Comparison of ENCODE assay signal across 12 cellular contexts in the genomic region with DNA sequence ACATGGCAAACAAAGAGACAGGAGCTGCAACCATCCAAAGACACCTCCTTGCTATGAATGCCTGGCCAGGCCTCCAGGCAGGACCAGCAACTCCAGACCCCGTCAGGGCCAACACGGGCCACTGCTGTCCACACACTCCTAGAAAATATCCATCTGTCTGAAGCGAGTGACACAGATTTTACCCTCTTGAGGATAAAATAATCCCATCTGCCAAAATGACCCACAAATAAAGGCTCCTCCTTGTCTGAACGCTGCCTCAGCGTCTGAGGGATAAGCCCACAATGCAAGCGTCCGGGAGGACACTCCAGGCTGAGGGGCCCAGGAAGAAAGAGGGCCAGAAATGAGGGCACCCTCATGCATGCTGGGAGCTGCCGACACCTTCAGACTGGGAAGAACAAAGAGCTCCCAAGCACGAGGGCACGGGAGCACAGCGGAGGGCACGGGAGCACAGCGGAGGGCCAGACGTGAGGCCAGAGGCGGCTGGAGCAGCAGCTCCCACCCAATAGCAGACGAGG.
DNase-seq lines count a peak whose midpoint lies in the region; ATAC-seq and TF ChIP-seq lines count a peak whose summit lies in the region.
"Had no signal": no experiment of that assay in that cellular context is flagged by ENCODE, and none has a peak within 500 bp of the region (broad histone marks: within the 10 kb centered on the region; RNA-seq: fewer than 3 reads in every experiment).

No MANE protein-coding gene starts in this region.

- TF ChIP-seq CTCF in H9 (conservative IDR thresholded peaks at IDR 0.05) = no peak
- no peak for TF ChIP-seq CTCF in VCaP (conservative IDR thresholded peaks at IDR 0.05)

- H3K79me2 ChIP-seq in H9 (ENCODE audit: insufficient read depth, low read length) = peaks cover 59% of the 10 kb centered on the region; the same call in 1 of the 2 replicates

- no peak for DNase-seq in H9
- DNase-seq in left cardiac atrium = no peak
- no peak for DNase-seq in sciatic nerve (ENCODE audit: low spot score)
- no peak for DNase-seq in mesenteric fat pad (ENCODE audit: low spot score)
- no peak for DNase-seq in cerebellar nuclear complex (lab: John Stamatoyannopoulos, UW)
- no peak for DNase-seq in DMS53 treated with DMSO at 0.1 percent for 48 hours (lab: John Stamatoyannopoulos, UW; ENCODE audit: unreplicated experiment)
- DNase-seq: activated CD4-positive, alpha-beta T cell treated with anti-CD3 and anti-CD28 coated beads for 4 hours; erythroblast; NCI-H526 had no signal

- H4K5ac ChIP-seq in H9 (ENCODE audit: insufficient read length, low read depth, low read length) = no peak overlapping the region

- no peak overlapping the region for H2BK120ac ChIP-seq in H9 (ENCODE audit: low read depth, low read length, poor library complexity, severe bottlenecking)

- no peaks in the 10 kb centered on the region; a peak in 1 of 5 replicates for H3K9me3 Mint-ChIP-seq in H9

- H4K20me1 ChIP-seq in H9 (ENCODE audit: control insufficient read depth, insufficient read depth, insufficient read length) = no peaks in the 10 kb centered on the region

- H2BK15ac ChIP-seq in H9 (ENCODE audit: low read depth, low read length) = no peak overlapping the region

- no peak overlapping the region for H2BK12ac ChIP-seq in H9 (ENCODE audit: insufficient read length, low read depth, low read length)

- intact Hi-C loops in left cardiac atrium (cut with DNase I) (loop anchor here in 1 of 2 donors (10.0 kb wide), 1 partner anchor 140 kb away; no protein-coding TSS in a partner anchor), sciatic nerve (cut with DNase I) (no loop called here)

- H4K91ac ChIP-seq in H9 (ENCODE audit: insufficient read length, low read depth, low read length) = no peak overlapping the region

- no peak overlapping the region for H2BK5ac ChIP-seq in H9 (ENCODE audit: insufficient read length, low read length)

- no peak overlapping the region for H3K56ac ChIP-seq in H9 (ENCODE audit: insufficient read length, low read depth, low read length)

- H3K27ac Mint-ChIP-seq in H9 = peak overlapping the region; percentile 57 to 89 (median 61); a peak in 5 of 7 replicates

- H3K14ac ChIP-seq in H9 (ENCODE audit: insufficient read depth, low read length) = peak overlapping the region; percentile 46; the same call in 1 of the 2 replicates

- H3K9me3 ChIP-seq in H9 (ENCODE audit: control insufficient read depth, low read depth, low read length) = no peaks in the 10 kb centered on the region

- H3K79me1 ChIP-seq in H9 (ENCODE audit: insufficient read depth, low read depth, low read length, poor library complexity, severe bottlenecking) = no peaks in the 10 kb centered on the region

- H3K4me1 ChIP-seq in H9 (ENCODE audit: insufficient read depth, low read length) = peaks cover 2% of the 10 kb centered on the region; the same call in 1 of the 2 replicates
- H3K4me1 ChIP-seq: parathyroid adenoma had no signal

- H3K18ac ChIP-seq in H9 (ENCODE audit: insufficient read length, low read depth, low read length) = no peak overlapping the region

- no peak overlapping the region for H2BK20ac ChIP-seq in H9 (ENCODE audit: low read depth, low read length, poor library complexity, severe bottlenecking)

- no peak overlapping the region for H2AFZ ChIP-seq in H9 (ENCODE audit: low read length)
- H2AFZ ChIP-seq: parathyroid adenoma had no signal

- no CpG with 5 or more reads among the region's 16 CpGs for WGBS in H9 (ENCODE audit: extremely low coverage, insufficient read length, low lambda C conversion rate)

- H2AK5ac ChIP-seq in H9 (ENCODE audit: insufficient read length, low read length) = no peak overlapping the region

- H3K36me3 Mint-ChIP-seq in H9 (ENCODE audit: insufficient read depth in 1 of 3, low read depth in 3 of 3) = peaks cover 0 to 7% (median 0%) of the 10 kb centered on the region in 3 experiments; a peak in 3 of 7 replicates

- no peak overlapping the region for H3T11ph ChIP-seq in H9 (ENCODE audit: low read length)

- ATAC-seq in left cardiac atrium = peak; percentile 51 to 69
- peak; percentile 57 for ATAC-seq in sciatic nerve
- ATAC-seq: SK-N-SH treated with all-trans-retinoic acid at 6 μM for 48 hours had no signal

- no peak overlapping the region for H3K4ac ChIP-seq in H9 (ENCODE audit: low read depth, low read length)

- no peaks in the 10 kb centered on the region for H3K27me3 Mint-ChIP-seq in H9 (ENCODE audit: low read depth)

- no peak overlapping the region for H4K8ac ChIP-seq in H9 (replicated peaks; ENCODE audit: insufficient read length, low read depth, low read length)

- H3K23ac ChIP-seq in H9 (ENCODE audit: insufficient read length, low read depth, low read length) = no peak overlapping the region

- H3K27me3 ChIP-seq in H9 (ENCODE audit: insufficient read depth, low read length) = no peaks in the 10 kb centered on the region

- H3K4me1 Mint-ChIP-seq in H9 = peaks cover 36 to 50% of the 10 kb centered on the region in 2 experiments

- H3K4me2 ChIP-seq in H9 (ENCODE audit: insufficient read depth, insufficient read length, low read length) = no peak overlapping the region

- H3K9ac ChIP-seq in H9 (ENCODE audit: extremely low read depth, insufficient read length, low read length) = no peak overlapping the region
- H3K9ac ChIP-seq: parathyroid adenoma had no signal

- H3K27ac ChIP-seq in H9 (ENCODE audit: insufficient read length, low read depth, low read length) (no peak overlapping the region), VCaP (peak overlapping the region; percentile 41; the same call in 1 of the 2 replicates)
- H3K27ac ChIP-seq: parathyroid adenoma had no signal

- H3K4me3 Mint-ChIP-seq in H9 = no peak overlapping the region

- no peaks in the 10 kb centered on the region for H3K23me2 ChIP-seq in H9 (ENCODE audit: insufficient read length, low read depth, low read length, poor library complexity, severe bottlenecking)
